Comparison of ENCODE assay signal across 10 cellular contexts in the genomic region with DNA sequence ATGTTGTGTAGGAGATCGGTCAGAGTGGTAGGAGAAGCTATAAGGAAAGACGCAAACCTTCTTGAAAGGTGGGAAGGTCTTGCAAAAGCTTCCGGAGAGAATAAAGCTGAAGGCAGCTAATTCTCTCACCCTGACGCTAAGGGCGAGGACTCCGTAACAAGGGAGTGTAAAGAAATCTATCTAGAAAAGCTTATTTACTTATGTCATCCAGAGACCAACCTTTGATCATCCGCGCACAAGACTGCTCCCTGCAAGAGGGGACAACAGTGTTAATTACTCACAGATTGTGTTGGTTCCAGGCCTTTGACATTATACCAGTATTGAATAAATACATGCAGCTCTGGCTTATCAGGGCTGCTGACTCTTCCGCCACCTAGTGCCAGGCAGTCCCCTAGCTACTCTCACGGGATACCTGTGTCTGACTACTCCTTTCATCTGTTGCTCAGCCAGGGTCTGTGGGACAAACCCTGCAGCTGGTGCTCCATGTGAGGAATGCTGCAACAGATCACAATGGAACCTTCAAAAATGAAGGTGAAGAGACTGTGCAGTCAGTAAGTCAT.
DNase-seq lines count a peak whose midpoint lies in the region; ATAC-seq and TF ChIP-seq lines count a peak whose summit lies in the region.
"Had no signal": no experiment of that assay in that cellular context is flagged by ENCODE, and none has a peak within 500 bp of the region (broad histone marks: within the 10 kb centered on the region; RNA-seq: fewer than 3 reads in every experiment).

No MANE protein-coding gene starts in this region.

- no peaks in the 10 kb centered on the region for H3K36me3 Mint-ChIP-seq in MCF 10A (ENCODE audit: insufficient read depth, unreplicated experiment)

- peaks cover under 1% of the 10 kb centered on the region for H3K9me3 Mint-ChIP-seq in MCF 10A (ENCODE audit: unreplicated experiment)

- in situ Hi-C loops in transverse colon (cut with MboI; ENCODE audit: low pct_ligation_motif_present in 1 of 4, low pct_unique_long_range_greater_than_20kb in 1 of 4, low sequenced_read_pairs in 3 of 4) = no loop called here
- in situ Hi-C loops in G401 (cut with HindIII; ENCODE audit: low sequenced_read_pairs) = no loop called here

- H3K4me3 Mint-ChIP-seq in MCF 10A (ENCODE audit: unreplicated experiment) = no peak overlapping the region
- H3K4me3 Mint-ChIP-seq: central memory CD8-positive, alpha-beta T cell had no signal

- CTCF ChIA-PET in MCF 10A (lab: Yijun Ruan, JAX) = interaction anchor here (0.6 to 2.3 kb wide), 3 partner anchors 15 to 73 kb away, joined by 3 to 7 read pairs (median 3); no protein-coding TSS in a partner anchor

- DNase-seq in MCF 10A (ENCODE audit: unreplicated experiment) (peak; percentile 26), breast epithelium (ENCODE audit: low spot score in 2 of 2) (no peak), RWPE2 (ENCODE audit: low spot score) (no peak), cardiac muscle cell (ENCODE audit: low read depth in 1 of 2, low spot score in 1 of 2) (peak in 1 of 2 donors; percentile 41), transverse colon (peak; percentile 56), G401 (ENCODE audit: low spot score) (no peak), NOMO-1 (lab: John Stamatoyannopoulos, UW; ENCODE audit: unreplicated experiment in 2 of 2) (no peak), SKM-1 treated with dmso at 0.1 percent for 144 hours (lab: John Stamatoyannopoulos, UW; ENCODE audit: unreplicated experiment) (no peak)

- H3K27me3 ChIP-seq in breast epithelium = no peaks in the 10 kb centered on the region
- no peaks in the 10 kb centered on the region for H3K27me3 ChIP-seq in RWPE2 (ENCODE audit: insufficient read depth, poor library complexity, severe bottlenecking)
- H3K27me3 ChIP-seq in cardiac muscle cell = no peaks in the 10 kb centered on the region
- H3K27me3 ChIP-seq in transverse colon = no peaks in the 10 kb centered on the region

- H3K27me3 Mint-ChIP-seq in MCF 10A (ENCODE audit: insufficient read depth, unreplicated experiment) = no peaks in the 10 kb centered on the region

- intact Hi-C loops in MCF 10A (cut with micrococcal nuclease) (no loop called here), breast epithelium (cut with DNase I; ENCODE audit: low total_unique reads) (no loop called here), transverse colon (cut with DNase I; ENCODE audit: low total_unique reads) (no loop called here)

- no peaks in the 10 kb centered on the region for H3K36me3 ChIP-seq in breast epithelium
- no peaks in the 10 kb centered on the region for H3K36me3 ChIP-seq in RWPE2 (ENCODE audit: low read depth)
- no peaks in the 10 kb centered on the region for H3K36me3 ChIP-seq in cardiac muscle cell
- no peaks in the 10 kb centered on the region for H3K36me3 ChIP-seq in transverse colon

- TF ChIP-seq POLR2A in breast epithelium (IDR thresholded peaks at IDR 0.05) (no peak), transverse colon (IDR thresholded peaks at IDR 0.05) (no peak)

- POLR2A ChIA-PET in MCF 10A (lab: Yijun Ruan, JAX) = interaction anchor here (1.0 to 1.5 kb wide), 2 partner anchors 14 to 22 kb away, joined by 3 read pairs; no protein-coding TSS in a partner anchor

- TF ChIP-seq EP300 in transverse colon (IDR thresholded peaks at IDR 0.05; ENCODE audit: low read depth) = no peak

- peak; percentile 11 for TF ChIP-seq CTCF in MCF 10A (IDR thresholded peaks at IDR 0.05; ENCODE audit: unreplicated experiment)
- no peak for TF ChIP-seq CTCF in breast epithelium (IDR thresholded peaks at IDR 0.05)
- TF ChIP-seq CTCF in RWPE2 (IDR thresholded peaks at IDR 0.05; ENCODE audit: poor library complexity, severe bottlenecking) = peak; percentile 62
- TF ChIP-seq CTCF in cardiac muscle cell (IDR thresholded peaks at IDR 0.05; ENCODE audit: low read depth, low read length) = peak; percentile 20
- peak; percentile 25 to 54 (median 48) for TF ChIP-seq CTCF in transverse colon (IDR thresholded peaks at IDR 0.05)

- H3K4me3 ChIP-seq in breast epithelium (no peak overlapping the region), RWPE2 (ENCODE audit: severe bottlenecking) (no peak overlapping the region), cardiac muscle cell (no peak overlapping the region), transverse colon (no peak overlapping the region)
- H3K4me3 ChIP-seq: SK-N-MC had no signal

- H3K27ac ChIP-seq in breast epithelium (peak overlapping the region in 1 of 2 donors; percentile 55), RWPE2 (ENCODE audit: poor library complexity, severe bottlenecking) (peak overlapping the region; percentile 32), cardiac muscle cell (no peak overlapping the region), transverse colon (no peak overlapping the region)
- H3K27ac ChIP-seq: SK-N-MC had no signal

- peak; percentile 61 for ATAC-seq in RWPE2 (ENCODE audit: low read depth)

- no TSS peak for BruUV-seq in MCF 10A (replicated peaks; lab: Mats Ljungman, UMichigan)

- no peaks in the 10 kb centered on the region for H3K9me3 ChIP-seq in breast epithelium
- no peaks in the 10 kb centered on the region for H3K9me3 ChIP-seq in RWPE2 (ENCODE audit: severe bottlenecking)
- H3K9me3 ChIP-seq in cardiac muscle cell (ENCODE audit: low read depth) = no peaks in the 10 kb centered on the region
- H3K9me3 ChIP-seq in transverse colon = no peaks in the 10 kb centered on the region

- H3K4me1 ChIP-seq in breast epithelium (no peaks in the 10 kb centered on the region), RWPE2 (ENCODE audit: insufficient read depth, poor library complexity, severe bottlenecking) (peaks cover 6% of the 10 kb centered on the region), cardiac muscle cell (ENCODE audit: low read depth) (no peaks in the 10 kb centered on the region), transverse colon (no peaks in the 10 kb centered on the region)

- no peak overlapping the region for H3K27ac Mint-ChIP-seq in MCF 10A (ENCODE audit: low read depth, unreplicated experiment)

- H3K4me1 Mint-ChIP-seq in MCF 10A (ENCODE audit: insufficient read depth, unreplicated experiment) = peaks cover 9% of the 10 kb centered on the region
- H3K4me1 Mint-ChIP-seq: central memory CD8-positive, alpha-beta T cell had no signal

- WGBS in transverse colon (ENCODE audit: low coverage in 1 of 2), 2 donors = 48% methylated on average over 10 of the region's 10 CpGs; no CpG with 5 or more reads in 1 of the 2 donors

Comparison
In these comparisons a context has a peak if more than half of its experiments do, and no peak if none do; other contexts are left out.
1. DNase-seq: peak in MCF 10A (single experiment) and transverse colon (single experiment); none in breast epithelium (0 of 2), RWPE2 (single experiment), G401 (single experiment), NOMO-1 (0 of 2) and SKM-1 treated with dmso at 0.1 percent for 144 hours (single experiment).
2. CTCF ChIP-seq: peak in MCF 10A (single experiment), RWPE2 (single experiment), cardiac muscle cell (single experiment) and transverse colon (5 of 5); none in breast epithelium (0 of 3).